Comparison of ENCODE assay signal across 8 cellular contexts in the genomic region with DNA sequence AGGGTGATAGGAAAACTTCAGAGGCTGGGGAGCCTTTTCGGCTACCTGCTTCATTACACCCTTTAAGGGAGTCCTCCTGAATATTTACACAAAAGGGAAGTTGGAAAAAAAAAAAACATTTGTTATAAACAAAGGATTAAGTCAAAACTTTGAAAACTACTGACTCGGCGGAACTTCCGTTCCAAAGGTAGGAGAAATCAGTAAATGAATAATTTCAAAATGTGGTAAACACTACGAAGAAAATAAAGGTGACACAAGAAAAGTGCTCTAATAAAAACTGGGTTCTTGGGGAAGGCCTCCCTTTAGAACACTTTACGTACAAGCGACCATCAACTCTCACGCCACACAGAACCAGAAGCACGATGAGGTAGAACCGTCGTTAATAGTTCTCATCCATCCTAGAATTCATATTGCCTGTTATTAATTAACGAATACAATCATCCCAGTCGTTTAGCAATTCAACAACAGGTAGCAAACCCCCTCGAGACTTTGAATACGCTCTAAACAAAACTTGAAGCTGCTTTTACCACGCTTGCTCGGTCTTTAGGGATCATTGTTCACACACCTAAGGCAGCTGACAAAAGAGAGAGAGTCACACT. TPM values are rescaled to one million over a fixed set of nuclear protein-coding genes. Genes with fewer than 3 reads are reported as not detected.
DNase-seq lines count a peak whose midpoint lies in the region; ATAC-seq and TF ChIP-seq lines count a peak whose summit lies in the region.

No MANE protein-coding gene starts in this region.

- H3K27me3 Mint-ChIP-seq in WTC11 (ENCODE audit: low read depth) = no peaks in the 10 kb centered on the region

- no peaks in the 10 kb centered on the region for H3K9me3 Mint-ChIP-seq in WTC11

- peak overlapping the region; percentile 99 for H3K4me3 ChIP-seq in GM12865 (ENCODE audit: low read depth, low read length)
- peak overlapping the region; percentile 93 for H3K4me3 ChIP-seq in skeletal muscle cell (ENCODE audit: low read depth, low read length)

- TF ChIP-seq CTCF in GM12865 (IDR thresholded peaks at IDR 0.05; ENCODE audit: insufficient read depth, low read depth, low read length, missing control alignments) (no peak), WTC11 (IDR thresholded peaks at IDR 0.05) (no peak)

- H3K4me3 Mint-ChIP-seq in WTC11 = peak overlapping the region; percentile 97

- intact Hi-C loops in posterior vena cava (cut with DNase I) = no loop called here

- CTCF ChIA-PET in WTC11 (lab: Charles Lee) = interaction anchor here (0.7 kb wide), 1 partner anchor 374 kb away, joined by 3 read pairs; no protein-coding TSS in a partner anchor

- POLR2A ChIA-PET in WTC11 (lab: Charles Lee) = no interaction called here

- H3K27ac Mint-ChIP-seq in WTC11 = peak overlapping the region; percentile 97

- DNase-seq in GM12865 (ENCODE audit: low read depth) (no peak), WTC11 (ENCODE audit: low spot score) (no peak), glomerular visceral epithelial cell (ENCODE audit: extremely low spot score) (peak; percentile 48), skeletal muscle cell (ENCODE audit: low read depth) (no peak), posterior vena cava (ENCODE audit: low spot score) (no peak), NCI-H226 (no peak)

- H3K4me1 Mint-ChIP-seq in WTC11 = peaks cover 17% of the 10 kb centered on the region

- ATAC-seq in HG03354 (IDR thresholded peaks at IDR 0.05; ENCODE audit: poor library complexity, severe bottlenecking, unreplicated experiment) = peak; percentile 5
- ATAC-seq in WTC11 = no peak
- no peak for ATAC-seq in GM19395 (IDR thresholded peaks at IDR 0.05; ENCODE audit: unreplicated experiment)

- peaks cover 16% of the 10 kb centered on the region for H3K36me3 Mint-ChIP-seq in WTC11

TF ChIP-seq in WTC11, 78 proteins besides CTCF, POLR2A, EP300 and RAD21 (continues in another document):
- TF ChIP-seq, protein P1, sequence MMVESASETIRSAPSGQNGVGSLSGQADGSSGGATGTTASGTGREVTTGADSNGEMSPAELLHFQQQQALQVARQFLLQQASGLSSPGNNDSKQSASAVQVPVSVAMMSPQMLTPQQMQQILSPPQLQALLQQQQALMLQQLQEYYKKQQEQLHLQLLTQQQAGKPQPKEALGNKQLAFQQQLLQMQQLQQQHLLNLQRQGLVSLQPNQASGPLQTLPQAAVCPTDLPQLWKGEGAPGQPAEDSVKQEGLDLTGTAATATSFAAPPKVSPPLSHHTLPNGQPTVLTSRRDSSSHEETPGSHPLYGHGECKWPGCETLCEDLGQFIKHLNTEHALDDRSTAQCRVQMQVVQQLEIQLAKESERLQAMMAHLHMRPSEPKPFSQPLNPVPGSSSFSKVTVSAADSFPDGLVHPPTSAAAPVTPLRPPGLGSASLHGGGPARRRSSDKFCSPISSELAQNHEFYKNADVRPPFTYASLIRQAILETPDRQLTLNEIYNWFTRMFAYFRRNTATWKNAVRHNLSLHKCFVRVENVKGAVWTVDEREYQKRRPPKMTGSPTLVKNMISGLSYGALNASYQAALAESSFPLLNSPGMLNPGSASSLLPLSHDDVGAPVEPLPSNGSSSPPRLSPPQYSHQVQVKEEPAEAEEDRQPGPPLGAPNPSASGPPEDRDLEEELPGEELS (CRISPR knock-in tag; IDR thresholded peaks at IDR 0.05) = no peak
- TF ChIP-seq, protein P2, sequence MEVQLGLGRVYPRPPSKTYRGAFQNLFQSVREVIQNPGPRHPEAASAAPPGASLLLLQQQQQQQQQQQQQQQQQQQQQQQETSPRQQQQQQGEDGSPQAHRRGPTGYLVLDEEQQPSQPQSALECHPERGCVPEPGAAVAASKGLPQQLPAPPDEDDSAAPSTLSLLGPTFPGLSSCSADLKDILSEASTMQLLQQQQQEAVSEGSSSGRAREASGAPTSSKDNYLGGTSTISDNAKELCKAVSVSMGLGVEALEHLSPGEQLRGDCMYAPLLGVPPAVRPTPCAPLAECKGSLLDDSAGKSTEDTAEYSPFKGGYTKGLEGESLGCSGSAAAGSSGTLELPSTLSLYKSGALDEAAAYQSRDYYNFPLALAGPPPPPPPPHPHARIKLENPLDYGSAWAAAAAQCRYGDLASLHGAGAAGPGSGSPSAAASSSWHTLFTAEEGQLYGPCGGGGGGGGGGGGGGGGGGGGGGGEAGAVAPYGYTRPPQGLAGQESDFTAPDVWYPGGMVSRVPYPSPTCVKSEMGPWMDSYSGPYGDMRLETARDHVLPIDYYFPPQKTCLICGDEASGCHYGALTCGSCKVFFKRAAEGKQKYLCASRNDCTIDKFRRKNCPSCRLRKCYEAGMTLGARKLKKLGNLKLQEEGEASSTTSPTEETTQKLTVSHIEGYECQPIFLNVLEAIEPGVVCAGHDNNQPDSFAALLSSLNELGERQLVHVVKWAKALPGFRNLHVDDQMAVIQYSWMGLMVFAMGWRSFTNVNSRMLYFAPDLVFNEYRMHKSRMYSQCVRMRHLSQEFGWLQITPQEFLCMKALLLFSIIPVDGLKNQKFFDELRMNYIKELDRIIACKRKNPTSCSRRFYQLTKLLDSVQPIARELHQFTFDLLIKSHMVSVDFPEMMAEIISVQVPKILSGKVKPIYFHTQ (CRISPR knock-in tag; IDR thresholded peaks at IDR 0.05) = no peak
- no peak for TF ChIP-seq NR3C1 (CRISPR knock-in tag; conservative IDR thresholded peaks at IDR 0.05; ENCODE audit: low read depth)
- TF ChIP-seq, protein P3, sequence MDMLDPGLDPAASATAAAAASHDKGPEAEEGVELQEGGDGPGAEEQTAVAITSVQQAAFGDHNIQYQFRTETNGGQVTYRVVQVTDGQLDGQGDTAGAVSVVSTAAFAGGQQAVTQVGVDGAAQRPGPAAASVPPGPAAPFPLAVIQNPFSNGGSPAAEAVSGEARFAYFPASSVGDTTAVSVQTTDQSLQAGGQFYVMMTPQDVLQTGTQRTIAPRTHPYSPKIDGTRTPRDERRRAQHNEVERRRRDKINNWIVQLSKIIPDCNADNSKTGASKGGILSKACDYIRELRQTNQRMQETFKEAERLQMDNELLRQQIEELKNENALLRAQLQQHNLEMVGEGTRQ (CRISPR knock-in tag; IDR thresholded peaks at IDR 0.05) = no peak
- TF ChIP-seq TEAD4 (CRISPR knock-in tag; IDR thresholded peaks at IDR 0.05) = no peak
- no peak for TF ChIP-seq ZNF671 (CRISPR knock-in tag; IDR thresholded peaks at IDR 0.05)
- TF ChIP-seq, protein P4, sequence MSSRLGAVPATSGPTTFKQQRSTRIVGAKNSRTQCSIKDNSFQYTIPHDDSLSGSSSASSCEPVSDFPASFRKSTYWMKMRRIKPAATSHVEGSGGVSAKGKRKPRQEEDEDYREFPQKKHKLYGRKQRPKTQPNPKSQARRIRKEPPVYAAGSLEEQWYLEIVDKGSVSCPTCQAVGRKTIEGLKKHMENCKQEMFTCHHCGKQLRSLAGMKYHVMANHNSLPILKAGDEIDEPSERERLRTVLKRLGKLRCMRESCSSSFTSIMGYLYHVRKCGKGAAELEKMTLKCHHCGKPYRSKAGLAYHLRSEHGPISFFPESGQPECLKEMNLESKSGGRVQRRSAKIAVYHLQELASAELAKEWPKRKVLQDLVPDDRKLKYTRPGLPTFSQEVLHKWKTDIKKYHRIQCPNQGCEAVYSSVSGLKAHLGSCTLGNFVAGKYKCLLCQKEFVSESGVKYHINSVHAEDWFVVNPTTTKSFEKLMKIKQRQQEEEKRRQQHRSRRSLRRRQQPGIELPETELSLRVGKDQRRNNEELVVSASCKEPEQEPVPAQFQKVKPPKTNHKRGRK (CRISPR knock-in tag; IDR thresholded peaks at IDR 0.05; ENCODE audit: borderline replicate concordance) = no peak
- TF ChIP-seq SP1 (CRISPR knock-in tag; conservative IDR thresholded peaks at IDR 0.05) = no peak
- no peak for TF ChIP-seq ZNF138 (CRISPR knock-in tag; conservative IDR thresholded peaks at IDR 0.05)
- TF ChIP-seq, protein P5, sequence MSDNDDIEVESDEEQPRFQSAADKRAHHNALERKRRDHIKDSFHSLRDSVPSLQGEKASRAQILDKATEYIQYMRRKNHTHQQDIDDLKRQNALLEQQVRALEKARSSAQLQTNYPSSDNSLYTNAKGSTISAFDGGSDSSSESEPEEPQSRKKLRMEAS (CRISPR knock-in tag; IDR thresholded peaks at IDR 0.05) = no peak
- TF ChIP-seq GABPB1 (CRISPR knock-in tag; IDR thresholded peaks at IDR 0.05) = no peak
- TF ChIP-seq HMGA2 (CRISPR knock-in tag; IDR thresholded peaks at IDR 0.05) = no peak
- TF ChIP-seq, protein P6, sequence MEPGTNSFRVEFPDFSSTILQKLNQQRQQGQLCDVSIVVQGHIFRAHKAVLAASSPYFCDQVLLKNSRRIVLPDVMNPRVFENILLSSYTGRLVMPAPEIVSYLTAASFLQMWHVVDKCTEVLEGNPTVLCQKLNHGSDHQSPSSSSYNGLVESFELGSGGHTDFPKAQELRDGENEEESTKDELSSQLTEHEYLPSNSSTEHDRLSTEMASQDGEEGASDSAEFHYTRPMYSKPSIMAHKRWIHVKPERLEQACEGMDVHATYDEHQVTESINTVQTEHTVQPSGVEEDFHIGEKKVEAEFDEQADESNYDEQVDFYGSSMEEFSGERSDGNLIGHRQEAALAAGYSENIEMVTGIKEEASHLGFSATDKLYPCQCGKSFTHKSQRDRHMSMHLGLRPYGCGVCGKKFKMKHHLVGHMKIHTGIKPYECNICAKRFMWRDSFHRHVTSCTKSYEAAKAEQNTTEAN (CRISPR knock-in tag; IDR thresholded peaks at IDR 0.05) = no peak

RNA-seq across cellular contexts. Expression of a gene that starts 0.9 kb away (rescaled TPM):
- 237 to 249 TPM (median 243 TPM) in 3 replicates for total RNA-seq in WTC11 (2021)
- 10 to 100 TPM; 53.4 to 84.8 TPM for total RNA-seq in posterior vena cava

RNA-seq across cellular contexts. Expression of a gene that starts 22.1 kb away (rescaled TPM):
- 97.3 to 99.2 TPM (median 98.1 TPM) in 3 replicates for total RNA-seq in WTC11 (2021)
- total RNA-seq in posterior vena cava = 10 to 100 TPM; 41.0 to 41.4 TPM
